In the genomic region with DNA sequence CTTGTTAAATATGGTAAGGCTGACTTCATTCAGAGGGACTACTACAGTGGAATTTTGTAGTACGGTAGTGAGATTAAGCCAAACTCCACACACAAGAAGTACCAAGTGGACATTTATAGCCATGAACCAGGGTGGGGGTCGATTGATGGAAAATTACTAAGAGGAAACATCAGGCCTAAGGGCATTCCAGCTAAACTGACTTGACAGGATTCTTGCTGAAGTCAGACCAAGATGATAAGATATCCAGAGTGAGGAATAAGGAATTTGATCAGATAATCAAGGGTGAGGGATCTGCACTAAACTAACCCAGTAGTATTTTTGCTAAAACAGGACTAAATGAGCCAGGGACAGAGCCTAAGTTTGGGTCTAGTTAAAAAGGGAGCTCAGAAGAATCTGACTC, we compare ENCODE assay signal across 18 cellular contexts.
DNase-seq lines count a peak whose midpoint lies in the region; FAIRE-seq and TF ChIP-seq lines count a peak whose summit lies in the region.
"Had no signal": no experiment of that assay in that cellular context is flagged by ENCODE, and none has a peak within 500 bp of the region (broad histone marks: within the 10 kb centered on the region; RNA-seq: fewer than 3 reads in every experiment).

No MANE protein-coding gene starts in this region.

- TF ChIP-seq CTCF in astrocyte (IDR thresholded peaks at IDR 0.05; ENCODE audit: insufficient read depth, low read depth, low read length) (no peak), mesothelial cell of epicardium (IDR thresholded peaks at IDR 0.05; ENCODE audit: unreplicated experiment) (no peak)

- no peak overlapping the region for H3K9ac ChIP-seq in astrocyte (ENCODE audit: low read length)

- H3K4me3 Mint-ChIP-seq in astrocyte (ENCODE audit: unreplicated experiment) (no peak overlapping the region), mesothelial cell of epicardium (no peak overlapping the region)
- H3K4me3 Mint-ChIP-seq: CD4-positive, alpha-beta memory T cell had no signal

- DNase-seq in GM12892 (ENCODE audit: insufficient read length) (no peak), astrocyte (ENCODE audit: low read depth) (no peak), mesothelial cell of epicardium (ENCODE audit: low spot score in 2 of 2, unreplicated experiment in 2 of 2) (no peak), NAMALWA (ENCODE audit: low spot score) (no peak), superior temporal gyrus (ENCODE audit: extremely low spot score) (no peak), NCI-H2029 (lab: John Stamatoyannopoulos, UW) (no peak)
- DNase-seq: BE2C; CD4-positive, alpha-beta memory T cell; DMS153; DMS79 treated with DMSO at 0.1 percent for 48 hours; GF-D8; GOT3 had no signal

- FAIRE-seq in GM12892 (lab: Jason Lieb, UNC) (peak; percentile 21), astrocyte (lab: Jason Lieb, UNC) (peak; percentile 52)
- FAIRE-seq: A549, D721Med, HepG2, HTR-8/SVneo had no signal

- no peaks in the 10 kb centered on the region for H3K9me3 ChIP-seq in astrocyte (ENCODE audit: insufficient read depth, low read depth, low read length)
- H3K9me3 ChIP-seq: A549, BE2C, HAP-1 had no signal

- H3K36me3 Mint-ChIP-seq in astrocyte (ENCODE audit: low read depth, unreplicated experiment) (no peaks in the 10 kb centered on the region), mesothelial cell of epicardium (no peaks in the 10 kb centered on the region)
- H3K36me3 Mint-ChIP-seq: CD4-positive, alpha-beta memory T cell had no signal

- no peak for TF ChIP-seq POLR2A in GM12892 (IDR thresholded peaks at IDR 0.05; ENCODE audit: low read depth, low read length)

- no peaks in the 10 kb centered on the region for H3K36me3 ChIP-seq in astrocyte (ENCODE audit: insufficient read depth, low read length)
- H3K36me3 ChIP-seq: BE2C, HAP-1 had no signal

- H3K79me2 ChIP-seq in astrocyte (ENCODE audit: insufficient read depth, low read length) = no peaks in the 10 kb centered on the region

- no peaks in the 10 kb centered on the region for H3K27me3 ChIP-seq in astrocyte (ENCODE audit: insufficient read depth, low read length)
- H3K27me3 ChIP-seq: BE2C had no signal

- H3K4me1 Mint-ChIP-seq in astrocyte (ENCODE audit: low read depth, unreplicated experiment) (no peaks in the 10 kb centered on the region), mesothelial cell of epicardium (peaks cover 36% of the 10 kb centered on the region)
- H3K4me1 Mint-ChIP-seq: CD4-positive, alpha-beta memory T cell had no signal

- no peaks in the 10 kb centered on the region for H3K27me3 Mint-ChIP-seq in astrocyte (ENCODE audit: low read depth, unreplicated experiment)
- no peaks in the 10 kb centered on the region for H3K27me3 Mint-ChIP-seq in mesothelial cell of epicardium (ENCODE audit: low read depth)
- H3K27me3 Mint-ChIP-seq: CD4-positive, alpha-beta memory T cell had no signal

- no peak overlapping the region for H2AFZ ChIP-seq in astrocyte (ENCODE audit: low read depth, low read length)

- no peaks in the 10 kb centered on the region for H4K20me1 ChIP-seq in astrocyte (ENCODE audit: insufficient read depth, low read length)

- H3K4me3 ChIP-seq in astrocyte (ENCODE audit: insufficient read depth, low read depth, low read length) = no peak overlapping the region
- H3K4me3 ChIP-seq: A549, HAP-1 had no signal

- H3K27ac ChIP-seq in astrocyte (ENCODE audit: low read depth, low read length) = no peak overlapping the region
- H3K27ac ChIP-seq: A549, C4-2B had no signal

- H3K27ac Mint-ChIP-seq in astrocyte (ENCODE audit: unreplicated experiment) = no peak overlapping the region
- peak overlapping the region; percentile 33 for H3K27ac Mint-ChIP-seq in mesothelial cell of epicardium
- H3K27ac Mint-ChIP-seq: CD4-positive, alpha-beta memory T cell had no signal

- no peaks in the 10 kb centered on the region for H3K9me3 Mint-ChIP-seq in astrocyte (ENCODE audit: unreplicated experiment)
- H3K9me3 Mint-ChIP-seq in mesothelial cell of epicardium = peaks cover 4% of the 10 kb centered on the region

- no peaks in the 10 kb centered on the region for H3K4me1 ChIP-seq in astrocyte (ENCODE audit: insufficient read depth, low read length)
- H3K4me1 ChIP-seq: A549, BE2C had no signal

- no peak overlapping the region for H3K4me2 ChIP-seq in astrocyte (ENCODE audit: low read length)
- H3K4me2 ChIP-seq: A549 had no signal
